8 cellular contexts compared by ENCODE assay signal in genomic region chr6:28923318-28924102, GRCh38. TPM values are rescaled to one million over a fixed set of nuclear protein-coding genes. Genes with fewer than 3 reads are reported as not detected.
DNase-seq lines count a peak whose midpoint lies in the region; ATAC-seq and TF ChIP-seq lines count a peak whose summit lies in the region.

Gene TRIM27, minus strand, starts transcription at chr6:28923985. Its CDS starts 353 bp downstream, at chr6:28923632.

- peak within 1 kb of the TSS; percentile 92 for H3K4me3 Mint-ChIP-seq in chondrocyte (ENCODE audit: unreplicated experiment)

- H3K36me3 ChIP-seq in kidney epithelial cell (ENCODE audit: control insufficient read depth, insufficient read depth, low read length) = peaks cover 4% of the 10 kb centered on the region

- H3K36me3 Mint-ChIP-seq in chondrocyte (ENCODE audit: low read depth) = peaks cover 14% of the 10 kb centered on the region

- H3K4me1 Mint-ChIP-seq in chondrocyte (ENCODE audit: low read depth) = peaks cover 20% of the 10 kb centered on the region

- H3K27ac Mint-ChIP-seq in chondrocyte (ENCODE audit: unreplicated experiment) = peak within 1 kb of the TSS; percentile 87

- DNase-seq in AG08396 (ENCODE audit: low spot score) (peak; percentile 93), NCI-H2227 treated with DMSO at 0.1 percent for 48 hours (lab: John Stamatoyannopoulos, UW) (peak; percentile 86), chondrocyte (ENCODE audit: low spot score) (no peak), kidney epithelial cell (ENCODE audit: low read depth) (no peak)
- DNase-seq in stimulated activated CD4-positive, alpha-beta T cell treated with anti-CD3 and anti-CD28 coated beads, Interleukin-15, amount 100 ng/mL, for 48 hours (ENCODE audit: low read depth in 2 of 2) = peak; percentile 59 to 74

- TF ChIP-seq CTCF in chondrocyte (IDR thresholded peaks at IDR 0.05) (peak; percentile 43), kidney epithelial cell (IDR thresholded peaks at IDR 0.05; ENCODE audit: insufficient read depth, low read length, poor library complexity, severe bottlenecking) (no peak)

- H3K27me3 ChIP-seq in kidney epithelial cell (ENCODE audit: control insufficient read depth, insufficient read depth, low read length) = no peaks in the 10 kb centered on the region

- no peaks in the 10 kb centered on the region for H3K9me3 Mint-ChIP-seq in chondrocyte (ENCODE audit: low read depth)

- ATAC-seq in GM18867 (IDR thresholded peaks at IDR 0.05; ENCODE audit: unreplicated experiment) (peak; percentile 84), HG03095 (IDR thresholded peaks at IDR 0.05; ENCODE audit: unreplicated experiment) (peak; percentile 83)
- peak; percentile 73 to 82 for ATAC-seq in activated CD4-positive, CD25-positive, alpha-beta regulatory T cell treated with anti-CD3 and anti-CD28 coated beads, Interleukin-2, amount 50 U/mL, for 24 hours

- peak within 1 kb of the TSS; percentile 91 for H3K4me3 ChIP-seq in kidney epithelial cell (ENCODE audit: low read depth, low read length)

- H3K27me3 Mint-ChIP-seq in chondrocyte (ENCODE audit: low read depth) = no peaks in the 10 kb centered on the region

RNA-seq across cellular contexts. Expression of gene TRIM27, which starts in this region (rescaled TPM):
- total RNA-seq in chondrocyte (49.6 to 61.8 TPM (median 53.5 TPM) in 3 replicates), kidney epithelial cell (101 and 119 TPM in 2 replicates)

Comparison
In these comparisons a context has a peak if more than half of its experiments do, and no peak if none do; other contexts are left out.
1. DNase-seq: peak in AG08396 (single experiment), NCI-H2227 treated with DMSO at 0.1 percent for 48 hours (single experiment) and stimulated activated CD4-positive, alpha-beta T cell treated with anti-CD3 and anti-CD28 coated beads, Interleukin-15, amount 100 ng/mL, for 48 hours (2 of 2); none in chondrocyte (single experiment) and kidney epithelial cell (single experiment).
2. Peak in every context shown above with its lines, with median percentiles within 50 percentile points of each other: ATAC-seq.